9 cellular contexts compared by ENCODE assay signal in the genomic region with DNA sequence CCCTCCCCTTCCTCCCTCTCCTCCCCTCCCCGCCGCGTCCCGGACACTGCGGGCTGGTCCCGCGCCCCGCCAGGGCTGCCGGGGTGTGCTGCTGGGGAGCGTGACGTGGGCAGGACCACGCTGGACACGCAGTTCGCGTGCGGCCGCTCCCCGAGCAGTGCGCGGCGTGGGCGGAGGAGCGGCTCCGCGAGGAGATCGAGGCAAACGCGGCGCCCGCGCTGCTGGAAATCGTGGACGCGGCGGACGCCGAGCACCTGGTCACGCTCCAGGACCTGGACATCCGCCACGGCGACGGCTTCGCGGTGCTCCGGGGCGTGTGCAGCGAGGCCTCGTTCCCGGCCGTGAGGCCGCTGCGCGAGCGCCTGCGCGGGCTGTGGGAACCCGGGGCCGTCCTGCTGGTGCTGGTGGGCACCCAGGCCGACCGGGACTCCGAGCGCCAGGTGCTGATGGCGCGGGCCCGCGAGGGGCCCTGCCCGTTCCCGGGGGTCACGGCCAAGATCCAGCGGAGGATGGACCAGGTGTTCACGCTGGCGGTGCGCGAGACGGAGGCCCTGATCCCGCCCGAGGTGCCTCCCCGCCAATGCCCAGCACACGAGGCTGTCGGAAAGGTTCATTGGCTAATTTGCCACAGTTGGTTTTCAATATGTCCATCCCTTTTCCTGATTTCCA.
DNase-seq lines count a peak whose midpoint lies in the region; TF ChIP-seq lines count a peak whose summit lies in the region.
"Had no signal": no experiment of that assay in that cellular context is flagged by ENCODE, and none has a peak within 500 bp of the region (broad histone marks: within the 10 kb centered on the region; RNA-seq: fewer than 3 reads in every experiment).

No MANE protein-coding gene starts in this region.

- H3K4me1 ChIP-seq in HUES48 (ENCODE audit: control insufficient read depth, insufficient read depth, low read length) (peaks cover 3% of the 10 kb centered on the region; the same call in 1 of the 2 replicates), spleen (peaks cover 0 to 9% (median 4%) of the 10 kb centered on the region in 6 donors), Karpas-422 (ENCODE audit: low read length) (no peaks in the 10 kb centered on the region)

- no peaks in the 10 kb centered on the region for H4K20me1 ChIP-seq in Karpas-422 (ENCODE audit: insufficient read depth, low read depth, low read length)

- H3K9ac ChIP-seq in HUES48 (ENCODE audit: low read depth, low read length) (no peak overlapping the region), Karpas-422 (ENCODE audit: low read length) (no peak overlapping the region)

- H3K79me2 ChIP-seq in Karpas-422 (ENCODE audit: low read length), result no peaks in the 10 kb centered on the region

- DNase-seq in choroid plexus epithelial cell (ENCODE audit: low read depth) (no peak), kidney tubule cell (ENCODE audit: low spot score) (peak; percentile 67), spleen (no peak), Karpas-422 (no peak), SKM-1 treated with dmso at 0.1 percent for 144 hours (lab: John Stamatoyannopoulos, UW; ENCODE audit: unreplicated experiment) (no peak), KBM-7 (no peak)
- no peak for DNase-seq in stimulated activated CD4-positive, alpha-beta T cell treated with anti-CD3 and anti-CD28 coated beads, Interleukin-2, amount 100 ng/mL, for 24 hours

- in situ Hi-C loops in KBM-7 (cut with MboI; ENCODE audit: low pct_unique_long_range_greater_than_20kb, low sequenced_read_pairs), result no loop called here

- H3K27ac ChIP-seq in HUES48 (ENCODE audit: low read depth, low read length), result no peak overlapping the region
- H3K27ac ChIP-seq in spleen, result peak overlapping the region in 1 of 8 donors; percentile 12
- H3K27ac ChIP-seq in Karpas-422 (ENCODE audit: low read length), result no peak overlapping the region

- 5 to 28% (median 11%) methylated on average over 35 to 80 of the region's 80 CpGs for WGBS in spleen, 5 donors

- H3K36me3 ChIP-seq in HUES48 (ENCODE audit: control insufficient read depth, insufficient read depth, low read length) (no peaks in the 10 kb centered on the region), spleen (no peaks in the 10 kb centered on the region), Karpas-422 (ENCODE audit: insufficient read depth, low read length) (no peaks in the 10 kb centered on the region; the same call in 1 of the 2 replicates)

- H3K9me2 ChIP-seq in Karpas-422 (replicated peaks; ENCODE audit: insufficient read depth, low read length), result no peaks in the 10 kb centered on the region

- no peak for TF ChIP-seq POLR2A in spleen (IDR thresholded peaks at IDR 0.05)

- H3K4me3 ChIP-seq in HUES48 (ENCODE audit: low read depth, low read length), result peak overlapping the region; percentile 70
- peak overlapping the region; percentile 42 for H3K4me3 ChIP-seq in choroid plexus epithelial cell (ENCODE audit: low read depth, low read length)
- peak overlapping the region in 6 of 8 donors; percentile 5 to 60 (median 20) for H3K4me3 ChIP-seq in spleen
- no peak overlapping the region for H3K4me3 ChIP-seq in Karpas-422 (ENCODE audit: low read length)
- H3K4me3 ChIP-seq: GM12878 had no signal

- no peak overlapping the region for H3K4me2 ChIP-seq in Karpas-422 (ENCODE audit: low read depth, low read length, poor library complexity, severe bottlenecking)

- H3K9me3 ChIP-seq in HUES48 (ENCODE audit: control insufficient read depth, insufficient read depth, low read length) (peaks cover 17% of the 10 kb centered on the region), spleen (peaks cover 4 to 54% (median 29%) of the 10 kb centered on the region in 8 donors), Karpas-422 (ENCODE audit: low read length) (peaks cover 27% of the 10 kb centered on the region)

- intact Hi-C loops in spleen (cut with DNase I; ENCODE audit: low total_unique reads), result no loop called here

- TF ChIP-seq CTCF in choroid plexus epithelial cell (conservative IDR thresholded peaks at IDR 0.05; ENCODE audit: low read depth, low read length), result no peak
- no peak for TF ChIP-seq CTCF in spleen (IDR thresholded peaks at IDR 0.05 in 8 of 11, conservative IDR thresholded peaks at IDR 0.05 in 3 of 11)

- H2AFZ ChIP-seq in Karpas-422 (ENCODE audit: low read length), result no peak overlapping the region

- H3K27me3 ChIP-seq in HUES48 (ENCODE audit: control insufficient read depth, insufficient read depth, low read length), result peaks cover 36% of the 10 kb centered on the region
- H3K27me3 ChIP-seq in spleen (replicated peaks in 1 of 7), result peaks cover 0 to 74% (median 21%) of the 10 kb centered on the region in 7 donors
- H3K27me3 ChIP-seq in Karpas-422 (ENCODE audit: low read length), result peaks cover 2% of the 10 kb centered on the region; the same call in 1 of the 2 replicates
